ENCODE assay signal across 29 cellular contexts in the genomic region with DNA sequence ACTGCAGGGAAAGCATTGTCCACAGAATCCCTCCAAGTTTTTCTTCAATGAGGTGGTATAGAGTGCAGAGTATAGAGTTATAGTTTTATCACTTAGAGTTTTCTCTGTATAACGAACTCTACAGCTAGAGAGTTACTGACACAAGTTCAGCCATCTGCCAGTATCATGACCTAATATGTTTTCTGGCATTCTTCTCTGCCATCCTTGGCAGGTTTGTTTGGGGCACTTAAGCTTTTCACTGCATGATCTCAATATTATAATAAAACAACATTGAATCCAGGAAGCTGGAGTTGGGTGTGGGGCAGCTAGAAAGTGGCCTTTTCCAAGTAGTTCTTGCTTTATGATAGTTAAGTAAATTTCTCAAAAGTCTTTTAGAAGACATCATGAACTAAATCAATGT.
"Had no signal": no experiment of that assay in that cellular context is flagged by ENCODE, and none has a peak within 500 bp of the region (broad histone marks: within the 10 kb centered on the region; RNA-seq: fewer than 3 reads in every experiment).

No MANE protein-coding gene starts in this region.

- DNase-seq: activated B cell treated with CpG ODN at 0.5 μM for 24 hours; activated CD4-positive, alpha-beta memory T cell treated with anti-CD3 and anti-CD28 coated beads for 36 hours; activated CD4-positive, alpha-beta T cell treated with anti-CD3 and anti-CD28 coated beads for 4 hours; activated CD4-positive, alpha-beta T cell treated with anti-CD3 and anti-CD28 coated beads, Interleukin-2, amount 10 ng/mL, durations not matched to agents 24 days and 14 days; activated CD4-positive, alpha-beta T cell treated with anti-CD3 and anti-CD28 coated beads, Interleukin-2, amount 50 U/mL, for 1 hour; activated CD4-positive, alpha-beta T cell treated with anti-CD3 and anti-CD28 coated beads, Interleukin-2, amount 50 U/mL, for 4 hours; activated CD4-positive, CD25-positive, alpha-beta regulatory T cell treated with anti-CD3 and anti-CD28 coated beads, Interleukin-2, amount 50 U/mL, for 72 hours; activated CD8-positive, alpha-beta memory T cell treated with anti-CD3 and anti-CD28 coated beads, Interleukin-2, amount 50 U/mL, for 4 hours; activated CD8-positive, alpha-beta T cell treated with anti-CD3 and anti-CD28 coated beads for 36 hours; activated effector memory CD4-positive, alpha-beta T cell treated with anti-CD3 and anti-CD28 coated beads, Interleukin-2, amount 50 U/mL, for 16 hours; activated gamma-delta T cell treated with Interleukin-2 at 50 U/mL for 16 hours; activated naive CD4-positive, alpha-beta T cell; activated naive CD4-positive, alpha-beta T cell treated with anti-CD3 and anti-CD28 coated beads for 36 hours; activated naive CD4-positive, alpha-beta T cell treated with anti-CD3 and anti-CD28 coated beads, Interleukin-2, amount 50 U/mL, for 16 hours; activated naive CD8-positive, alpha-beta T cell treated with anti-CD3 and anti-CD28 coated beads for 36 hours; activated T-cell treated with anti-CD3 and anti-CD28 coated beads for 4 hours; activated T-cell treated with anti-CD3 and anti-CD28 coated beads, Interleukin-2, amount 50 U/mL, for 1 hour; activated T-cell treated with anti-CD3 and anti-CD28 coated beads, Interleukin-2, amount 50 U/mL, for 4 hours; activated T-cell treated with anti-CD3 and anti-CD28 coated beads, Interleukin-2, amount 50 U/mL, for 72 hours; adrenal gland; amniotic stem cell; aorta; body of pancreas; brain microvascular endothelial cell; central memory CD4-positive, alpha-beta T cell; T-helper 2 cell; T-helper 9 cell had no signal

- ATAC-seq: activated CD8-positive, alpha-beta T cell treated with anti-CD3 and anti-CD28 coated beads for 36 hours; activated naive CD4-positive, alpha-beta T cell treated with anti-CD3 and anti-CD28 coated beads, Interleukin-2, amount 50 U/mL, for 72 hours; activated T-cell treated with anti-CD3 and anti-CD28 coated beads, Interleukin-2, amount 50 U/mL, for 4 hours; activated T-cell treated with anti-CD3 and anti-CD28 coated beads, Interleukin-2, amount 50 U/mL, for 72 hours; activated T-helper 17 cell treated with anti-CD3 and anti-CD28 coated beads, Interleukin-2, amount 50 U/mL, for 72 hours; body of pancreas had no signal
